Comparison of ENCODE assay signal across 14 cellular contexts in genomic region chr9:114051706-114052105, GRCh38. TPM values are rescaled to one million over a fixed set of nuclear protein-coding genes. Genes with fewer than 3 reads are reported as not detected.
DNase-seq lines count a peak whose midpoint lies in the region; TF ChIP-seq lines count a peak whose summit lies in the region.
"Had no signal": no experiment of that assay in that cellular context is flagged by ENCODE, and none has a peak within 500 bp of the region (broad histone marks: within the 10 kb centered on the region; RNA-seq: fewer than 3 reads in every experiment).

No MANE protein-coding gene starts in this region.

- TSS peak; percentile 6 for BruUV-seq in A673 (replicated peaks; lab: Mats Ljungman, UMichigan)

- DNase-seq in A673 (ENCODE audit: low spot score) (no peak), GM13976 (ENCODE audit: low spot score) (peak; percentile 9), mesenteric fat pad (ENCODE audit: low spot score) (peak; percentile 59), spleen (peak; percentile 29), GM10248 (ENCODE audit: extremely low spot score) (no peak), stomach (no peak), amniotic stem cell (lab: John Stamatoyannopoulos, UW) (no peak)
- DNase-seq: Caco-2; CD8-positive, alpha-beta memory T cell; DND-41; GDM1; H7 had no signal

- 77 to 86% (median 79%) methylated on average over 6 to 7 of the region's 7 CpGs for WGBS in spleen, 5 donors
- 76 to 89% (median 87%) methylated on average over 6 to 7 of the region's 7 CpGs for WGBS in stomach, 5 donors

- POLR2A ChIA-PET in A673 (lab: Charles Lee; ENCODE audit: low non-redundant PET) = no interaction called here
- POLR2A ChIA-PET in GM10248 (lab: Yijun Ruan, JAX) = no interaction called here

- no peaks in the 10 kb centered on the region for H3K4me1 ChIP-seq in A673 (ENCODE audit: insufficient read depth, low read length, poor library complexity, severe bottlenecking)
- no peaks in the 10 kb centered on the region for H3K4me1 ChIP-seq in spleen
- H3K4me1 ChIP-seq in stomach = no peaks in the 10 kb centered on the region
- H3K4me1 ChIP-seq: Caco-2 had no signal

- no peak for TF ChIP-seq CTCF in A673 (conservative IDR thresholded peaks at IDR 0.05; ENCODE audit: low read depth, low read length)
- TF ChIP-seq CTCF in GM13976 (IDR thresholded peaks at IDR 0.05; ENCODE audit: borderline replicate concordance, control extremely low read depth, extremely low read depth, insufficient read depth, missing control alignments) = no peak
- TF ChIP-seq CTCF in spleen (IDR thresholded peaks at IDR 0.05 in 8 of 11, conservative IDR thresholded peaks at IDR 0.05 in 3 of 11) = no peak
- no peak for TF ChIP-seq CTCF in GM10248 (IDR thresholded peaks at IDR 0.05; ENCODE audit: control extremely low read depth, extremely low read depth, low read depth, missing control alignments)
- TF ChIP-seq CTCF in stomach (IDR thresholded peaks at IDR 0.05) = no peak

- intact Hi-C loops in A673 (cut with micrococcal nuclease; ENCODE audit: unreplicated experiment) = no loop called here
- intact Hi-C loops in spleen (cut with DNase I; ENCODE audit: low total_unique reads) = no loop called here
- intact Hi-C loops in stomach (cut with DNase I; ENCODE audit: low total_unique reads) = no loop called here

- TF ChIP-seq POLR2A in spleen (IDR thresholded peaks at IDR 0.05) = no peak
- no peak for TF ChIP-seq POLR2A in stomach (IDR thresholded peaks at IDR 0.05)

- peaks cover 11% of the 10 kb centered on the region for H3K36me3 ChIP-seq in A673 (ENCODE audit: insufficient read depth, low read length, poor library complexity, severe bottlenecking)
- peaks cover 0 to 61% (median 23%) of the 10 kb centered on the region in 6 donors for H3K36me3 ChIP-seq in spleen
- H3K36me3 ChIP-seq in stomach = peaks cover 18 to 77% (median 56%) of the 10 kb centered on the region in 4 donors

- no peak for TF ChIP-seq EP300 in stomach (IDR thresholded peaks at IDR 0.05)

- H3K27ac ChIP-seq in A673 (ENCODE audit: low read depth, low read length, poor library complexity, severe bottlenecking) (no peak overlapping the region), spleen (no peak overlapping the region), stomach (no peak overlapping the region)
- H3K27ac ChIP-seq: HL-60 had no signal

- in situ Hi-C loops in GM13976 (cut with MboI; ENCODE audit: low sequenced_read_pairs, unreplicated experiment) = no loop called here

- no peaks in the 10 kb centered on the region for H3K27me3 ChIP-seq in A673 (replicated peaks; ENCODE audit: insufficient read depth, low read depth, low read length, poor library complexity)
- H3K27me3 ChIP-seq in spleen (replicated peaks in 1 of 7) = no peaks in the 10 kb centered on the region
- no peaks in the 10 kb centered on the region for H3K27me3 ChIP-seq in stomach

- H3K4me3 ChIP-seq in A673 (ENCODE audit: low read depth, low read length, poor library complexity, severe bottlenecking) (no peak overlapping the region), spleen (no peak overlapping the region), stomach (no peak overlapping the region)
- H3K4me3 ChIP-seq: GM23338 had no signal

- no peaks in the 10 kb centered on the region for H3K9me3 ChIP-seq in A673 (ENCODE audit: low read depth, low read length, poor library complexity, severe bottlenecking)
- H3K9me3 ChIP-seq in spleen = no peaks in the 10 kb centered on the region
- H3K9me3 ChIP-seq in stomach = no peaks in the 10 kb centered on the region
- H3K9me3 ChIP-seq: Caco-2 had no signal

- CTCF ChIA-PET in A673 (lab: Charles Lee) (no interaction called here), GM10248 (lab: Yijun Ruan, JAX) (no interaction called here)

RNA-seq across cellular contexts. Expression of gene AMBP, which starts 26.4 kb away (rescaled TPM):
- total RNA-seq in A673 (2021) (not detected in 2 replicates), mesenteric fat pad (not detected), spleen (1 to 10 TPM in 1 of 7 donors, not detected in 6; 1.6 TPM), stomach (1 to 10 TPM in 2 of 5 donors, under 1 TPM in 1, not detected in 2; 0.89 to 3.3 (median 2.3) TPM)
- polyA plus RNA-seq in spleen (under 1 TPM in 2 of 3 donors, not detected in 1; 0.09 to 0.12 TPM), stomach (1 to 10 TPM; 1.4 to 2.9 (median 2.6) TPM)
- total RNA-seq: CD8-positive, alpha-beta memory T cell had no signal
- polyA plus RNA-seq: CD8-positive, alpha-beta memory T cell had no signal

RNA-seq across cellular contexts. Expression of gene KIF12, which starts 47.4 kb away (rescaled TPM):
- total RNA-seq in A673 (2021) = not detected in 2 replicates
- 0.84 TPM for total RNA-seq in mesenteric fat pad
- 1 to 10 TPM in 2 of 7 donors, not detected in 5; 1.0 to 1.5 TPM for total RNA-seq in spleen
- polyA plus RNA-seq in spleen = under 1 TPM; 0.20 to 0.26 (median 0.23) TPM
- 10 to 100 TPM in 4 of 5 donors, 1 to 10 TPM in 1; 3.9 to 79.4 (median 18.7) TPM for total RNA-seq in stomach
- 10 to 100 TPM in 2 of 3 donors, 1 to 10 TPM in 1; 4.1 to 20.0 (median 13.9) TPM for polyA plus RNA-seq in stomach
- total RNA-seq: CD8-positive, alpha-beta memory T cell had no signal
- polyA plus RNA-seq: CD8-positive, alpha-beta memory T cell had no signal

Comparison
In these comparisons a context has a peak if more than half of its experiments do, and no peak if none do; other contexts are left out.
1. DNase-seq: peak in GM13976 (single experiment), mesenteric fat pad (single experiment) and spleen (single experiment); none in A673 (single experiment), GM10248 (single experiment), stomach (single experiment) and amniotic stem cell (single experiment).